1 cellular context compared by ENCODE assay signal in genomic region chr3:186953011-186953487, GRCh38.
TF ChIP-seq lines count a peak whose summit lies in the region.

No MANE protein-coding gene starts in this region.

TF ChIP-seq in HepG2, 621 proteins besides CTCF, POLR2A, EP300 and RAD21 (continued from another document):
- TF ChIP-seq TOPORS (CRISPR knock-in tag; IDR thresholded peaks at IDR 0.05) (no peak), ZNF232 (CRISPR knock-in tag; IDR thresholded peaks at IDR 0.05; ENCODE audit: borderline replicate concordance) (no peak), HHEX (CRISPR knock-in tag; IDR thresholded peaks at IDR 0.05) (no peak), NR1H2 (CRISPR knock-in tag; IDR thresholded peaks at IDR 0.05; ENCODE audit: borderline replicate concordance, low read depth) (no peak), ZFP82 (CRISPR knock-in tag; IDR thresholded peaks at IDR 0.05; ENCODE audit: borderline replicate concordance) (no peak), KLF15 (CRISPR knock-in tag; IDR thresholded peaks at IDR 0.05; ENCODE audit: borderline replicate concordance) (no peak)
